In genomic region chr1:152869808-152870419, GRCh38 we compare ENCODE assay signal across 9 cellular contexts. TPM values are rescaled to one million over a fixed set of nuclear protein-coding genes. Genes with fewer than 3 reads are reported as not detected.
DNase-seq lines count a peak whose midpoint lies in the region; ATAC-seq and TF ChIP-seq lines count a peak whose summit lies in the region.
"Had no signal": no experiment of that assay in that cellular context is flagged by ENCODE, and none has a peak within 500 bp of the region (broad histone marks: within the 10 kb centered on the region; RNA-seq: fewer than 3 reads in every experiment).

No MANE protein-coding gene starts in this region.

- no peak overlapping the region for H3K56ac ChIP-seq in mesendoderm (ENCODE audit: low read length)

- peaks cover 7% of the 10 kb centered on the region; the same call in 1 of the 2 replicates for H3K4me1 Mint-ChIP-seq in HFFc6 (ENCODE audit: low read depth)
- no peaks in the 10 kb centered on the region for H3K4me1 Mint-ChIP-seq in activated CD4-positive, alpha-beta T cell treated with anti-CD3 and anti-CD28 coated beads, Interleukin-2, amount 10 ng/mL, durations not matched to agents 7 days and 5 days

- H3K4me1 ChIP-seq in mesendoderm (ENCODE audit: control insufficient read depth, low read depth, low read length) = no peaks in the 10 kb centered on the region

- no peak overlapping the region for H3K4me3 Mint-ChIP-seq in HFFc6
- H3K4me3 Mint-ChIP-seq in activated CD4-positive, alpha-beta T cell treated with anti-CD3 and anti-CD28 coated beads, Interleukin-2, amount 10 ng/mL, durations not matched to agents 7 days and 5 days = no peak overlapping the region
- H3K4me3 Mint-ChIP-seq: T-helper 1 cell treated with Interleukin-12 subunit alpha and Interleukin-12 subunit beta and Interleukin-4 antibody, amounts not matched to agents 30 μg/mL and 1 μg/mL, for 36 hours had no signal

- no peak for ATAC-seq in HG03460 (IDR thresholded peaks at IDR 0.05; ENCODE audit: unreplicated experiment)

- no peaks in the 10 kb centered on the region for H3K36me3 Mint-ChIP-seq in HFFc6 (ENCODE audit: low read depth)
- no peaks in the 10 kb centered on the region for H3K36me3 Mint-ChIP-seq in activated CD4-positive, alpha-beta T cell treated with anti-CD3 and anti-CD28 coated beads, Interleukin-2, amount 10 ng/mL, durations not matched to agents 7 days and 5 days (ENCODE audit: low read depth)

- WGBS in mesendoderm (ENCODE audit: extremely low coverage, insufficient coverage, low lambda C conversion rate) = no CpG with 5 or more reads among the region's 9 CpGs

- H3K27ac Mint-ChIP-seq in HFFc6 = no peak overlapping the region
- H3K27ac Mint-ChIP-seq in activated CD4-positive, alpha-beta T cell treated with anti-CD3 and anti-CD28 coated beads, Interleukin-2, amount 10 ng/mL, durations not matched to agents 7 days and 5 days = no peak overlapping the region
- H3K27ac Mint-ChIP-seq: T-helper 1 cell treated with Interleukin-12 subunit alpha and Interleukin-12 subunit beta and Interleukin-4 antibody, amounts not matched to agents 30 μg/mL and 1 μg/mL, for 36 hours had no signal

- no peak overlapping the region for H4K5ac ChIP-seq in mesendoderm (ENCODE audit: low read length)

- H3K4me3 ChIP-seq in mesendoderm (ENCODE audit: low read length) = no peak overlapping the region

- no peak overlapping the region for H3K4me2 ChIP-seq in mesendoderm (ENCODE audit: low read length)

- H3K27me3 ChIP-seq in mesendoderm (ENCODE audit: insufficient read depth, low read length, poor library complexity) = no peaks in the 10 kb centered on the region

- no peaks in the 10 kb centered on the region for H3K79me1 ChIP-seq in mesendoderm (ENCODE audit: low read length)

- no peak overlapping the region for H2BK5ac ChIP-seq in mesendoderm (ENCODE audit: low read length)

- no peaks in the 10 kb centered on the region; the same call in 1 of the 2 replicates for H3K27me3 Mint-ChIP-seq in HFFc6 (ENCODE audit: insufficient read depth)
- H3K27me3 Mint-ChIP-seq in activated CD4-positive, alpha-beta T cell treated with anti-CD3 and anti-CD28 coated beads, Interleukin-2, amount 10 ng/mL, durations not matched to agents 7 days and 5 days = peaks cover 6% of the 10 kb centered on the region

- no peaks in the 10 kb centered on the region for H3K9me3 Mint-ChIP-seq in HFFc6
- no peaks in the 10 kb centered on the region for H3K9me3 Mint-ChIP-seq in activated CD4-positive, alpha-beta T cell treated with anti-CD3 and anti-CD28 coated beads, Interleukin-2, amount 10 ng/mL, durations not matched to agents 7 days and 5 days
- H3K9me3 Mint-ChIP-seq: T-helper 1 cell treated with Interleukin-12 subunit alpha and Interleukin-12 subunit beta and Interleukin-4 antibody, amounts not matched to agents 30 μg/mL and 1 μg/mL, for 36 hours had no signal

- no peak overlapping the region for H2BK15ac ChIP-seq in mesendoderm (replicated peaks; ENCODE audit: low read depth)

- H3K9ac ChIP-seq in mesendoderm (ENCODE audit: low read length) = no peak overlapping the region

- no peak overlapping the region for H2BK120ac ChIP-seq in mesendoderm (ENCODE audit: low read depth, low read length)

- H2AK5ac ChIP-seq in mesendoderm (ENCODE audit: low read length) = no peak overlapping the region

- no peak overlapping the region for H3K27ac ChIP-seq in mesendoderm (ENCODE audit: low read depth, low read length)

- H4K8ac ChIP-seq in mesendoderm (ENCODE audit: low read depth, low read length) = no peak overlapping the region

- POLR2A ChIA-PET in activated CD4-positive, alpha-beta T cell treated with anti-CD3 and anti-CD28 coated beads, Interleukin-2, amount 10 ng/mL, durations not matched to agents 7 days and 5 days (lab: Charles Lee) = no interaction called here

- CTCF ChIA-PET in activated CD4-positive, alpha-beta T cell treated with anti-CD3 and anti-CD28 coated beads, Interleukin-2, amount 10 ng/mL, durations not matched to agents 7 days and 5 days (lab: Charles Lee) = no interaction called here

- DNase-seq in D341Med (ENCODE audit: low spot score) (peak; percentile 84), HFFc6 (peak; percentile 51), NCI-H510A treated with DMSO at 0.1 percent for 48 hours (lab: John Stamatoyannopoulos, UW) (peak; percentile 44), dermis microvascular lymphatic vessel endothelial cell (ENCODE audit: low read depth in 2 of 2) (peak; percentile 42 to 55), mesendoderm (peak; percentile 79)
- DNase-seq in activated CD4-positive, alpha-beta T cell treated with anti-CD3 and anti-CD28 coated beads, Interleukin-2, amount 10 ng/mL, durations not matched to agents 7 days and 5 days = peak; percentile 69
- peak; percentile 13 to 36 for DNase-seq in stimulated activated CD8-positive, alpha-beta memory T cell treated with anti-CD3 and anti-CD28 coated beads, Interleukin-15, amount 100 ng/mL, for 48 hours (ENCODE audit: low read depth in 2 of 2)

- no peak overlapping the region for H3K4ac ChIP-seq in mesendoderm (ENCODE audit: low read depth, low read length)

- no peak overlapping the region for H3K18ac ChIP-seq in mesendoderm (ENCODE audit: low read length)

- no peak overlapping the region for H3K23ac ChIP-seq in mesendoderm (ENCODE audit: low read length)

- H3K79me2 ChIP-seq in mesendoderm (ENCODE audit: control insufficient read depth, insufficient read depth, low read length) = no peaks in the 10 kb centered on the region

- no peaks in the 10 kb centered on the region for H3K36me3 ChIP-seq in mesendoderm (ENCODE audit: control insufficient read depth, insufficient read depth, low read length)

- TF ChIP-seq CTCF in HFFc6 (IDR thresholded peaks at IDR 0.05) = peak; percentile 89

RNA-seq across cellular contexts. Expression of gene SMCP, which starts 8.2 kb away (rescaled TPM):
- not detected for total RNA-seq in HFFc6 (2021; fragmentation: NEBNext Ultra II Directional; extraction: Animal tissue kit (Norgen Biotek cat#: 25700))
- total RNA-seq in activated CD4-positive, alpha-beta T cell treated with anti-CD3 and anti-CD28 coated beads, Interleukin-2, amount 10 ng/mL, durations not matched to agents 7 days and 5 days = not detected
- not detected in 2 replicates for total RNA-seq in dermis microvascular lymphatic vessel endothelial cell
- not detected for polyA plus RNA-seq in mesendoderm (2013, experiment 1 of 2)
- polyA plus RNA-seq in mesendoderm (2013, experiment 2 of 2) = not detected

RNA-seq across cellular contexts. Expression of gene LCE7A, which starts 10.1 kb away (rescaled TPM):
- total RNA-seq in HFFc6 (2021; fragmentation: NEBNext Ultra II Directional; extraction: Animal tissue kit (Norgen Biotek cat#: 25700)) = not detected
- total RNA-seq in activated CD4-positive, alpha-beta T cell treated with anti-CD3 and anti-CD28 coated beads, Interleukin-2, amount 10 ng/mL, durations not matched to agents 7 days and 5 days = not detected
- not detected in 2 replicates for total RNA-seq in dermis microvascular lymphatic vessel endothelial cell
- polyA plus RNA-seq in mesendoderm (2013, experiment 1 of 2) = not detected
- not detected for polyA plus RNA-seq in mesendoderm (2013, experiment 2 of 2)

RNA-seq across cellular contexts. Expression of gene LCE6A, which starts 27.3 kb away (rescaled TPM):
- total RNA-seq in HFFc6 (2021; fragmentation: NEBNext Ultra II Directional; extraction: Animal tissue kit (Norgen Biotek cat#: 25700)) = not detected
- not detected for total RNA-seq in activated CD4-positive, alpha-beta T cell treated with anti-CD3 and anti-CD28 coated beads, Interleukin-2, amount 10 ng/mL, durations not matched to agents 7 days and 5 days
- total RNA-seq in dermis microvascular lymphatic vessel endothelial cell = not detected in 2 replicates
- polyA plus RNA-seq in mesendoderm (2013, experiment 1 of 2) = not detected
- not detected for polyA plus RNA-seq in mesendoderm (2013, experiment 2 of 2)

RNA-seq across cellular contexts. Expression of gene IVL, which starts 38.4 kb away (rescaled TPM):
- total RNA-seq in HFFc6 (2021; fragmentation: NEBNext Ultra II Directional; extraction: Animal tissue kit (Norgen Biotek cat#: 25700)) = not detected
- not detected for total RNA-seq in activated CD4-positive, alpha-beta T cell treated with anti-CD3 and anti-CD28 coated beads, Interleukin-2, amount 10 ng/mL, durations not matched to agents 7 days and 5 days
- not detected in 2 replicates for total RNA-seq in dermis microvascular lymphatic vessel endothelial cell
- polyA plus RNA-seq in mesendoderm (2013, experiment 1 of 2) = not detected
- polyA plus RNA-seq in mesendoderm (2013, experiment 2 of 2) = not detected

RNA-seq across cellular contexts. Expression of gene LCE1A, which starts 42.6 kb away (rescaled TPM):
- total RNA-seq in HFFc6 (2021; fragmentation: NEBNext Ultra II Directional; extraction: Animal tissue kit (Norgen Biotek cat#: 25700)) = not detected
- total RNA-seq in activated CD4-positive, alpha-beta T cell treated with anti-CD3 and anti-CD28 coated beads, Interleukin-2, amount 10 ng/mL, durations not matched to agents 7 days and 5 days = not detected
- not detected in 2 replicates for total RNA-seq in dermis microvascular lymphatic vessel endothelial cell
- not detected for polyA plus RNA-seq in mesendoderm (2013, experiment 1 of 2)
- not detected for polyA plus RNA-seq in mesendoderm (2013, experiment 2 of 2)

Comparison
In these comparisons a context has a peak if more than half of its experiments do, and no peak if none do; other contexts are left out.
1. DNase-seq: peak in every context shown above with its lines; median percentile 84 in D341Med; 79 in mesendoderm; 69 in activated CD4-positive, alpha-beta T cell treated with anti-CD3 and anti-CD28 coated beads, Interleukin-2, amount 10 ng/mL, durations not matched to agents 7 days and 5 days; 51 in HFFc6; 48 in dermis microvascular lymphatic vessel endothelial cell; 44 in NCI-H510A treated with DMSO at 0.1 percent for 48 hours; 24 in stimulated activated CD8-positive, alpha-beta memory T cell treated with anti-CD3 and anti-CD28 coated beads, Interleukin-15, amount 100 ng/mL, for 48 hours.